In genomic region chr19:398719-399118, GRCh38 we compare ENCODE assay signal across 27 cellular contexts. TPM values are rescaled to one million over a fixed set of nuclear protein-coding genes. Genes with fewer than 3 reads are reported as not detected.
"Had no signal": no experiment of that assay in that cellular context is flagged by ENCODE, and none has a peak within 500 bp of the region (broad histone marks: within the 10 kb centered on the region; RNA-seq: fewer than 3 reads in every experiment).

No MANE protein-coding gene starts in this region.

- ATAC-seq: effector memory CD8-positive, alpha-beta T cell; esophagus mucosa; left ventricle myocardium superior; T-helper 17 cell had no signal

- H3K4me3 ChIP-seq: adrenal gland, breast epithelium, colonic mucosa, dorsolateral prefrontal cortex, prostate gland, thoracic aorta, upper lobe of left lung had no signal

- H3K4me3 Mint-ChIP-seq: activated CD4-positive, alpha-beta memory T cell treated with anti-CD3 and anti-CD28 coated beads for 36 hours; activated naive CD8-positive, alpha-beta T cell; central memory CD8-positive, alpha-beta T cell; effector memory CD8-positive, alpha-beta T cell; memory B cell; neural crest cell; T-helper 17 cell had no signal

- H3K4me1 Mint-ChIP-seq: central memory CD8-positive, alpha-beta T cell; T-helper 17 cell had no signal

- H3K9me3 ChIP-seq: adrenal gland, breast epithelium, colonic mucosa, prostate gland, thoracic aorta had no signal

- H3K27ac Mint-ChIP-seq: activated CD4-positive, alpha-beta memory T cell treated with anti-CD3 and anti-CD28 coated beads for 36 hours; activated naive CD8-positive, alpha-beta T cell; effector memory CD8-positive, alpha-beta T cell; memory B cell; T-helper 17 cell had no signal

- H3K36me3 Mint-ChIP-seq: activated CD4-positive, alpha-beta memory T cell treated with anti-CD3 and anti-CD28 coated beads for 36 hours; activated naive CD8-positive, alpha-beta T cell had no signal

- H3K27ac ChIP-seq: adrenal gland, breast epithelium, colonic mucosa, dorsolateral prefrontal cortex, prostate gland, thoracic aorta, upper lobe of left lung had no signal

- H3K27me3 ChIP-seq: upper lobe of left lung had no signal

- H3K4me1 ChIP-seq: adrenal gland, breast epithelium, colonic mucosa, prostate gland had no signal

- DNase-seq: activated CD4-positive, alpha-beta memory T cell treated with anti-CD3 and anti-CD28 coated beads for 36 hours; activated CD4-positive, alpha-beta T cell treated with anti-CD3 and anti-CD28 coated beads for 4 hours; activated CD4-positive, CD25-positive, alpha-beta regulatory T cell; activated gamma-delta T cell treated with Interleukin-2 at 50 U/mL for 16 hours; activated T-cell treated with anti-CD3 and anti-CD28 coated beads for 4 hours; colonic mucosa; effector memory CD8-positive, alpha-beta T cell; foreskin melanocyte; left ventricle myocardium superior; stimulated activated CD4-positive, alpha-beta T cell treated with anti-CD3 and anti-CD28 coated beads, Interleukin-4, amount 100 ng/mL, for 24 hours; stimulated activated naive CD4-positive, alpha-beta T cell treated with Interleukin-2 at 50 U/mL for 16 hours; SW 1271; T-helper 17 cell had no signal

- H3K36me3 ChIP-seq: adrenal gland, breast epithelium, colonic mucosa, prostate gland, thoracic aorta, upper lobe of left lung had no signal

RNA-seq across cellular contexts. Expression of gene C2CD4C, which starts 10.2 kb away (rescaled TPM):
- total RNA-seq: kidney epithelial cell, mononuclear cell, osteoblast, T-helper 17 cell had no signal
